Comparison of ENCODE assay signal across 13 cellular contexts in genomic region chr20:47748851-47749250, GRCh38. TPM values are rescaled to one million over a fixed set of nuclear protein-coding genes. Genes with fewer than 3 reads are reported as not detected.
DNase-seq lines count a peak whose midpoint lies in the region; ATAC-seq and TF ChIP-seq lines count a peak whose summit lies in the region.
"Had no signal": no experiment of that assay in that cellular context is flagged by ENCODE, and none has a peak within 500 bp of the region (broad histone marks: within the 10 kb centered on the region; RNA-seq: fewer than 3 reads in every experiment).

No MANE protein-coding gene starts in this region.

- no peak for TF ChIP-seq CTCF in activated CD8-positive, alpha-beta T cell treated with anti-CD3 and anti-CD28 coated beads for 36 hours (IDR thresholded peaks at IDR 0.05)
- TF ChIP-seq CTCF in gastrocnemius medialis (IDR thresholded peaks at IDR 0.05 in 4 of 5, conservative IDR thresholded peaks at IDR 0.05 in 1 of 5) = no peak

- in situ Hi-C loops in gastrocnemius medialis (cut with MboI; ENCODE audit: low sequenced_read_pairs in 4 of 4) = no loop called here

- no peaks in the 10 kb centered on the region for H3K9me3 Mint-ChIP-seq in activated CD8-positive, alpha-beta T cell treated with anti-CD3 and anti-CD28 coated beads for 36 hours

- H3K4me1 Mint-ChIP-seq in activated CD8-positive, alpha-beta T cell treated with anti-CD3 and anti-CD28 coated beads for 36 hours (ENCODE audit: low read depth) = peaks cover 9% of the 10 kb centered on the region

- intact Hi-C loops in activated CD8-positive, alpha-beta T cell treated with anti-CD3 and anti-CD28 coated beads for 36 hours (cut with micrococcal nuclease) = no loop called here
- intact Hi-C loops in gastrocnemius medialis (cut with DNase I; ENCODE audit: low total_unique reads) = no loop called here

- H3K9me3 ChIP-seq in gastrocnemius medialis = no peaks in the 10 kb centered on the region
- H3K9me3 ChIP-seq: A549, suprapubic skin had no signal

- H3K27ac Mint-ChIP-seq in activated CD8-positive, alpha-beta T cell treated with anti-CD3 and anti-CD28 coated beads for 36 hours = no peak overlapping the region

- DNase-seq in NCI-H345 (lab: John Stamatoyannopoulos, UW) (peak; percentile 12), NCI-H345 treated with DMSO at 0.1 percent for 48 hours (lab: John Stamatoyannopoulos, UW; ENCODE audit: unreplicated experiment) (no peak), NCI-H2171 treated with DMSO at 0.1 percent for 48 hours (lab: John Stamatoyannopoulos, UW) (peak; percentile 89), gastrocnemius medialis (no peak), SHP77 treated with DMSO at 0.1 percent for 48 hours (lab: John Stamatoyannopoulos, UW) (no peak), NCI-H187 treated with DMSO at 0.1 percent for 48 hours (lab: John Stamatoyannopoulos, UW) (no peak), NCI-H1048 (lab: John Stamatoyannopoulos, UW) (no peak)
- DNase-seq in activated CD8-positive, alpha-beta T cell treated with anti-CD3 and anti-CD28 coated beads for 36 hours = no peak
- DNase-seq: activated CD8-positive, alpha-beta memory T cell treated with anti-CD3 and anti-CD28 coated beads, Interleukin-2, amount 50 U/mL, for 48 hours; mammary epithelial cell; T-helper 9 cell had no signal

- CTCF ChIA-PET in activated CD8-positive, alpha-beta T cell treated with anti-CD3 and anti-CD28 coated beads for 36 hours (lab: Charles Lee) = no interaction called here

- no peaks in the 10 kb centered on the region for H3K27me3 Mint-ChIP-seq in activated CD8-positive, alpha-beta T cell treated with anti-CD3 and anti-CD28 coated beads for 36 hours

- H3K4me1 ChIP-seq in gastrocnemius medialis = peaks cover 0 to 10% of the 10 kb centered on the region in 2 donors
- H3K4me1 ChIP-seq: A549 had no signal

- POLR2A ChIA-PET in activated CD8-positive, alpha-beta T cell treated with anti-CD3 and anti-CD28 coated beads for 36 hours (lab: Charles Lee) = no interaction called here

- peak; percentile 13 for ATAC-seq in activated CD8-positive, alpha-beta T cell treated with anti-CD3 and anti-CD28 coated beads for 36 hours
- no peak for ATAC-seq in gastrocnemius medialis
- ATAC-seq: A549 had no signal

- no peak overlapping the region for H3K4me3 Mint-ChIP-seq in activated CD8-positive, alpha-beta T cell treated with anti-CD3 and anti-CD28 coated beads for 36 hours

- H3K36me3 ChIP-seq in gastrocnemius medialis = no peaks in the 10 kb centered on the region

- no peak for TF ChIP-seq POLR2A in gastrocnemius medialis (IDR thresholded peaks at IDR 0.05)

- H3K27ac ChIP-seq in gastrocnemius medialis = peak overlapping the region in 3 of 4 donors; percentile 31 to 48 (median 39)
- H3K27ac ChIP-seq: A549 had no signal

- no peaks in the 10 kb centered on the region for H3K36me3 Mint-ChIP-seq in activated CD8-positive, alpha-beta T cell treated with anti-CD3 and anti-CD28 coated beads for 36 hours (ENCODE audit: low read depth)

- no peaks in the 10 kb centered on the region for H3K27me3 ChIP-seq in gastrocnemius medialis
- H3K27me3 ChIP-seq: suprapubic skin had no signal

- no peak overlapping the region for H3K4me3 ChIP-seq in gastrocnemius medialis
- H3K4me3 ChIP-seq: A549, suprapubic skin had no signal

RNA-seq across cellular contexts. Expression of gene SULF2, which starts 36.4 kb away (rescaled TPM):
- total RNA-seq in activated CD8-positive, alpha-beta T cell treated with anti-CD3 and anti-CD28 coated beads for 36 hours = under 1 TPM; 0.47 to 0.50 TPM
- 10 to 100 TPM in 3 of 4 donors, 1 to 10 TPM in 1; 9.8 to 18.8 (median 16.8) TPM for total RNA-seq in gastrocnemius medialis

Comparison
In these comparisons a context has a peak if more than half of its experiments do, and no peak if none do; other contexts are left out.
1. DNase-seq: peak in NCI-H345 (single experiment) and NCI-H2171 treated with DMSO at 0.1 percent for 48 hours (single experiment); none in NCI-H345 treated with DMSO at 0.1 percent for 48 hours (single experiment), activated CD8-positive, alpha-beta T cell treated with anti-CD3 and anti-CD28 coated beads for 36 hours (single experiment), gastrocnemius medialis (0 of 2), SHP77 treated with DMSO at 0.1 percent for 48 hours (single experiment), NCI-H187 treated with DMSO at 0.1 percent for 48 hours (single experiment) and NCI-H1048 (single experiment).
2. RNA of gene SULF2, which starts 36.4 kb away (total RNA-seq): 9.8 to 18.8 TPM in gastrocnemius medialis; 0.47 to 0.50 TPM in activated CD8-positive, alpha-beta T cell treated with anti-CD3 and anti-CD28 coated beads for 36 hours; every median in the first group is over 4 times any median in the second.